Comparison of ENCODE assay signal across 16 cellular contexts in genomic region chr16:20887207-20887606, GRCh38. TPM values are rescaled to one million over a fixed set of nuclear protein-coding genes. Genes with fewer than 3 reads are reported as not detected.
DNase-seq lines count a peak whose midpoint lies in the region; ATAC-seq and TF ChIP-seq lines count a peak whose summit lies in the region.
"Had no signal": no experiment of that assay in that cellular context is flagged by ENCODE, and none has a peak within 500 bp of the region (broad histone marks: within the 10 kb centered on the region; RNA-seq: fewer than 3 reads in every experiment).

No MANE protein-coding gene starts in this region.

- peak overlapping the region; percentile 65 for H3K27ac Mint-ChIP-seq in MCF 10A (ENCODE audit: low read depth, unreplicated experiment)
- H3K27ac Mint-ChIP-seq: B cell; CD4-positive, alpha-beta T cell; HFFc6 had no signal

- POLR2A ChIA-PET in MCF 10A (lab: Yijun Ruan, JAX) = interaction anchor here (0.8 to 4.0 kb wide), 2 partner anchors 11 to 12 kb away, joined by 3 to 29 read pairs; no protein-coding TSS in a partner anchor

- no peak for TF ChIP-seq CTCF in MCF 10A (IDR thresholded peaks at IDR 0.05; ENCODE audit: unreplicated experiment)
- TF ChIP-seq CTCF in breast epithelium (IDR thresholded peaks at IDR 0.05) = no peak
- no peak for TF ChIP-seq CTCF in right lobe of liver (IDR thresholded peaks at IDR 0.05)

- H3K9me3 ChIP-seq in breast epithelium (no peaks in the 10 kb centered on the region), right lobe of liver (no peaks in the 10 kb centered on the region), skeletal muscle tissue (ENCODE audit: control insufficient read depth in 3 of 3, low read length in 3 of 3) (no peaks in the 10 kb centered on the region)

- intact Hi-C loops in MCF 10A (cut with micrococcal nuclease) = no loop called here
- intact Hi-C loops in breast epithelium (cut with DNase I; ENCODE audit: low total_unique reads) = no loop called here
- intact Hi-C loops in right lobe of liver (cut with DNase I) = no loop called here

- H3K27ac ChIP-seq in breast epithelium (no peak overlapping the region), right lobe of liver (peak overlapping the region in 2 of 3 donors; percentile 57 to 60), skeletal muscle tissue (ENCODE audit: low read depth, low read length) (peak overlapping the region; percentile 3)
- H3K27ac ChIP-seq: 22Rv1 had no signal

- H3K9ac ChIP-seq in skeletal muscle tissue (ENCODE audit: low read depth in 1 of 3, low read length in 3 of 3) = no peak overlapping the region

- peaks cover 71% of the 10 kb centered on the region for H3K36me3 Mint-ChIP-seq in MCF 10A (ENCODE audit: insufficient read depth, unreplicated experiment)

- H3K27me3 Mint-ChIP-seq in MCF 10A (ENCODE audit: insufficient read depth, unreplicated experiment) = no peaks in the 10 kb centered on the region
- H3K27me3 Mint-ChIP-seq: B cell; CD4-positive, alpha-beta T cell had no signal

- H3K4me1 Mint-ChIP-seq in MCF 10A (ENCODE audit: insufficient read depth, unreplicated experiment) = peaks cover 29% of the 10 kb centered on the region
- H3K4me1 Mint-ChIP-seq: B cell had no signal

- H3K4me3 Mint-ChIP-seq in MCF 10A (ENCODE audit: unreplicated experiment) = no peak overlapping the region
- H3K4me3 Mint-ChIP-seq: B cell; CD4-positive, alpha-beta T cell; HFFc6 had no signal

- ATAC-seq in right lobe of liver = no peak
- no peak for ATAC-seq in HG03039 (IDR thresholded peaks at IDR 0.05; ENCODE audit: unreplicated experiment)

- BruUV-seq in MCF 10A (replicated peaks; lab: Mats Ljungman, UMichigan) = no TSS peak

- H3K9me3 Mint-ChIP-seq in MCF 10A (ENCODE audit: unreplicated experiment) = no peaks in the 10 kb centered on the region
- H3K9me3 Mint-ChIP-seq: CD4-positive, alpha-beta T cell; HFFc6 had no signal

- no peak for TF ChIP-seq POLR2A in breast epithelium (IDR thresholded peaks at IDR 0.05)
- TF ChIP-seq POLR2A in right lobe of liver (IDR thresholded peaks at IDR 0.05) = no peak

- H3K36me3 ChIP-seq in breast epithelium (no peaks in the 10 kb centered on the region), right lobe of liver (no peaks in the 10 kb centered on the region), skeletal muscle tissue (ENCODE audit: control insufficient read depth in 3 of 3, insufficient read depth in 3 of 3, low read length in 3 of 3) (peaks cover 0 to 6% (median 2%) of the 10 kb centered on the region in 3 donors)

- CTCF ChIA-PET in MCF 10A (lab: Yijun Ruan, JAX) = interaction anchor here (0.9 to 1.0 kb wide), 2 partner anchors 12 to 13 kb away, joined by 3 to 4 read pairs; partner anchors contain the start of gene DCUN1D3

- H3K4me3 ChIP-seq in breast epithelium = no peak overlapping the region
- H3K4me3 ChIP-seq in right lobe of liver = no peak overlapping the region
- H3K4me3 ChIP-seq in skeletal muscle tissue (ENCODE audit: low read length in 3 of 3) = no peak overlapping the region

- WGBS in right lobe of liver (ENCODE audit: insufficient coverage, low coverage, low lambda C conversion rate, missing lambda C conversion rate) = 54% methylated on average over 1 of the region's 1 CpG

- H3K4me1 ChIP-seq in breast epithelium = no peaks in the 10 kb centered on the region
- H3K4me1 ChIP-seq in right lobe of liver = peaks cover 0 to 76% (median 28%) of the 10 kb centered on the region in 4 donors
- H3K4me1 ChIP-seq in skeletal muscle tissue (ENCODE audit: control insufficient read depth in 3 of 3, insufficient read depth in 3 of 3, low read length in 3 of 3) = peaks cover 12 to 21% (median 18%) of the 10 kb centered on the region in 3 donors

- H3K27me3 ChIP-seq in breast epithelium (no peaks in the 10 kb centered on the region), right lobe of liver (no peaks in the 10 kb centered on the region), skeletal muscle tissue (ENCODE audit: control insufficient read depth in 3 of 3, insufficient read depth in 3 of 3, low read length in 3 of 3) (no peaks in the 10 kb centered on the region)

- DNase-seq in MCF 10A (ENCODE audit: unreplicated experiment) (no peak), breast epithelium (ENCODE audit: low spot score in 2 of 2) (no peak), right lobe of liver (no peak), NCI-H2196 (lab: John Stamatoyannopoulos, UW; ENCODE audit: unreplicated experiment) (no peak), NAMALWA (ENCODE audit: low spot score) (no peak)
- DNase-seq: ACHN; C1 segment of cervical spinal cord; CD4-positive, alpha-beta T cell; DND-41; GDM1; HCEC 1CT; HFFc6 had no signal

RNA-seq across cellular contexts. Expression of gene DCUN1D3, which starts 13.0 kb away (rescaled TPM):
- total RNA-seq in MCF 10A (2022) (31.0 and 31.7 TPM in 2 replicates), breast epithelium (10 to 100 TPM; 22.7 to 43.8 (median 26.2) TPM), right lobe of liver (10 to 100 TPM; 10.3 to 15.1 (median 13.8) TPM), skeletal muscle tissue (10.4 TPM)

RNA-seq across cellular contexts. Expression of gene LYRM1, which starts 13.4 kb away (rescaled TPM):
- 67.3 and 92.8 TPM in 2 replicates for total RNA-seq in MCF 10A (2022)
- total RNA-seq in breast epithelium = 10 to 100 TPM; 42.6 to 54.6 (median 50.9) TPM
- total RNA-seq in right lobe of liver = 100 to 1,000 TPM in 1 of 6 experiments, 10 to 100 TPM in 5; 32.4 to 102 (median 37.9) TPM
- 23.5 TPM for total RNA-seq in skeletal muscle tissue

Comparison
In these comparisons a context has a peak if more than half of its experiments do, and no peak if none do; other contexts are left out.
1. H3K27ac ChIP-seq: peak in right lobe of liver (2 of 3) and skeletal muscle tissue (single experiment); none in breast epithelium (0 of 2).